In the genomic region with DNA sequence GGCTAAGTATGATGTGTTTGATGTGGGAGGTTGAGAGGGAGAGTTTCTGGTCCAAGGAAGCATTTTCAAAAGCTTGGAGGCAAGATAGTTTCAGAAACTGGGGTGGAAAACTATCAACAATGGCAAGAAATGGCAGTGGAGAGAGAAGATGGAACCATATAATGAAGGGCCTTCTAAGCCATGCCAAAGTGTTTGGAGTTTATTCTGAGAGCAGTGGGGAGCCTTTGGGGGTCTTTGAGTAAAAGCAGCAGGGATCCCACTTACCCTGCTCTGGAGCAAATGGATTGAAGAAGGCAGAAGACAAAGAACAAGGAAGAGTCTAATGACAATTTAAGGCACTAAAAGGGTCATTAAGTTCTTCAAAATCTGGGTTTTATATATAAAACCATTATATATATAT, we compare ENCODE assay signal across 27 cellular contexts.
"Had no signal": no experiment of that assay in that cellular context is flagged by ENCODE, and none has a peak within 500 bp of the region (broad histone marks: within the 10 kb centered on the region; RNA-seq: fewer than 3 reads in every experiment).

No MANE protein-coding gene starts in this region.

- H3K27ac ChIP-seq: breast epithelium, esophagus squamous epithelium, gastrocnemius medialis, sigmoid colon, tibial artery, VCaP had no signal

- H3K27ac Mint-ChIP-seq: activated naive CD8-positive, alpha-beta T cell treated with anti-CD3 and anti-CD28 coated beads, Interleukin-2, amount 10 ng/mL, durations not matched to agents 7 days and 5 days; activated T-cell treated with anti-CD3 and anti-CD28 coated beads, Interleukin-2, amount 50 U/mL, for 24 hours; activated T-helper 2 cell treated with anti-CD3 and anti-CD28 coated beads, Interferon-gamma antibody, Interleukin-2, Interleukin-4, amounts not matched to agents 10 μg/mL and 5 μg/mL and 100 μg/mL, durations not matched to agents 14 hours and 24 hours and 36 hours; progenitor cell of endocrine pancreas; T-helper 2 cell treated with Interferon-gamma antibody and Interleukin-4, amounts not matched to agents 5 μg/mL and 100 μg/mL, for 36 hours had no signal

- H3K27me3 ChIP-seq: breast epithelium, esophagus squamous epithelium, gastrocnemius medialis, sigmoid colon, tibial artery had no signal

- H3K4me3 Mint-ChIP-seq: activated naive CD8-positive, alpha-beta T cell treated with anti-CD3 and anti-CD28 coated beads, Interleukin-2, amount 10 ng/mL, durations not matched to agents 7 days and 5 days; activated T-cell treated with anti-CD3 and anti-CD28 coated beads, Interleukin-2, amount 50 U/mL, for 24 hours; central memory CD8-positive, alpha-beta T cell; effector memory CD8-positive, alpha-beta T cell; neural crest cell; T-helper 2 cell treated with Interferon-gamma antibody and Interleukin-4, amounts not matched to agents 5 μg/mL and 100 μg/mL, for 36 hours had no signal

- H3K4me1 ChIP-seq: breast epithelium, esophagus squamous epithelium, gastrocnemius medialis, sigmoid colon had no signal

- H3K4me2 ChIP-seq: smooth muscle cell had no signal

- H3K9me3 ChIP-seq: breast epithelium, esophagus squamous epithelium, gastrocnemius medialis, sigmoid colon, tibial artery had no signal

- H3K9me3 Mint-ChIP-seq: activated naive CD8-positive, alpha-beta T cell treated with anti-CD3 and anti-CD28 coated beads, Interleukin-2, amount 10 ng/mL, durations not matched to agents 7 days and 5 days; activated T-cell treated with anti-CD3 and anti-CD28 coated beads, Interleukin-2, amount 50 U/mL, for 24 hours; activated T-helper 2 cell treated with anti-CD3 and anti-CD28 coated beads, Interferon-gamma antibody, Interleukin-2, Interleukin-4, amounts not matched to agents 10 μg/mL and 5 μg/mL and 100 μg/mL, durations not matched to agents 14 hours and 24 hours and 36 hours; central memory CD8-positive, alpha-beta T cell; effector memory CD8-positive, alpha-beta T cell; neural crest cell; T-helper 2 cell treated with Interferon-gamma antibody and Interleukin-4, amounts not matched to agents 5 μg/mL and 100 μg/mL, for 36 hours had no signal

- H3K36me3 ChIP-seq: breast epithelium had no signal

- H3K27me3 Mint-ChIP-seq: activated naive CD8-positive, alpha-beta T cell treated with anti-CD3 and anti-CD28 coated beads, Interleukin-2, amount 10 ng/mL, durations not matched to agents 7 days and 5 days; activated T-cell treated with anti-CD3 and anti-CD28 coated beads, Interleukin-2, amount 50 U/mL, for 24 hours; central memory CD8-positive, alpha-beta T cell; effector memory CD8-positive, alpha-beta T cell; progenitor cell of endocrine pancreas had no signal

- ATAC-seq: effector memory CD8-positive, alpha-beta T cell; gastrocnemius medialis; left cardiac atrium had no signal

- H3K4me3 ChIP-seq: breast epithelium, esophagus squamous epithelium, gastrocnemius medialis, sigmoid colon, smooth muscle cell, tibial artery had no signal

- DNase-seq: activated CD4-positive, CD25-positive, alpha-beta regulatory T cell treated with anti-CD3 and anti-CD28 coated beads, Interleukin-2, amount 50 U/mL, for 72 hours; activated naive CD4-positive, alpha-beta T cell; activated naive CD8-positive, alpha-beta T cell treated with anti-CD3 and anti-CD28 coated beads, Interleukin-2, amount 10 ng/mL, durations not matched to agents 7 days and 5 days; activated T-cell treated with anti-CD3 and anti-CD28 coated beads, Interleukin-2, amount 50 U/mL, for 24 hours; amniotic stem cell; effector memory CD8-positive, alpha-beta T cell; esophagus squamous epithelium; gastrocnemius medialis; head of caudate nucleus; hypothalamus; islet precursor cell; left cardiac atrium; retina; sigmoid colon; stimulated activated CD4-positive, alpha-beta T cell treated with anti-CD3 and anti-CD28 coated beads, Interleukin-2, amount 100 ng/mL, for 48 hours; stimulated activated CD8-positive, alpha-beta memory T cell treated with anti-CD3 and anti-CD28 coated beads, Interleukin-4, amount 100 ng/mL, for 48 hours; stimulated activated naive CD4-positive, alpha-beta T cell; substantia nigra; tibial artery had no signal
